In the genomic region with DNA sequence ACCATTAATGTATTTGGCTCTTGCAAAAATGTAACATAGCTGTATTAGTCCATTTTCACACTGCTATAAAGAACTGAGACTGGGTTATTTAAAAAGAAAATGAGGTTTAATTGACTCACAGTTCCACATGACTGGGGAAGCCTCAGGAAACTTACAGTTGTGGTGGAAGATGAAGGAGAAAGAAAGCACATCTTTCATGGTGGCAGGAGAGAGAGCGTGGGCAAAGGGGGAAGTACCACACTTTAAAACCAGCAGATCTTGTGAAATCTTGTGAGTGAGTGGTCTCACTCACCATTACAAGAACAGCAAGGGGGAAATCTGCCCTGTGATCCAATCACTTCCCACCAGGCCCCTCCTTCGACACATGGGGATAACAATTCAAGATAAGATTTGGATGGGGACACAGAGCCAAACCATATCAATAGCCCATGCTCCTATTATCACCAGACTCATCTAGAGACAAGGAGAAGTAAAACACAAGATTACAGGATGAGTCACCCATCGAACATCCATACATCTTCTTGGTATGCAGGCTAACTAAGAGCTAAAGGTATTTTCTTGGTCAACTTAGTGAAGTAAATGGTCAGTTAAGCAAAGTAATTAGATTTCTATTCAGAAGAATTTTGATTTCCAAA, we compare ENCODE assay signal across 1 cellular context.
TF ChIP-seq lines count a peak whose summit lies in the region.

No MANE protein-coding gene starts in this region.

TF ChIP-seq in WTC11, 78 proteins besides CTCF, POLR2A, EP300 and RAD21 (continued from another document):
- TF ChIP-seq, protein P1, sequence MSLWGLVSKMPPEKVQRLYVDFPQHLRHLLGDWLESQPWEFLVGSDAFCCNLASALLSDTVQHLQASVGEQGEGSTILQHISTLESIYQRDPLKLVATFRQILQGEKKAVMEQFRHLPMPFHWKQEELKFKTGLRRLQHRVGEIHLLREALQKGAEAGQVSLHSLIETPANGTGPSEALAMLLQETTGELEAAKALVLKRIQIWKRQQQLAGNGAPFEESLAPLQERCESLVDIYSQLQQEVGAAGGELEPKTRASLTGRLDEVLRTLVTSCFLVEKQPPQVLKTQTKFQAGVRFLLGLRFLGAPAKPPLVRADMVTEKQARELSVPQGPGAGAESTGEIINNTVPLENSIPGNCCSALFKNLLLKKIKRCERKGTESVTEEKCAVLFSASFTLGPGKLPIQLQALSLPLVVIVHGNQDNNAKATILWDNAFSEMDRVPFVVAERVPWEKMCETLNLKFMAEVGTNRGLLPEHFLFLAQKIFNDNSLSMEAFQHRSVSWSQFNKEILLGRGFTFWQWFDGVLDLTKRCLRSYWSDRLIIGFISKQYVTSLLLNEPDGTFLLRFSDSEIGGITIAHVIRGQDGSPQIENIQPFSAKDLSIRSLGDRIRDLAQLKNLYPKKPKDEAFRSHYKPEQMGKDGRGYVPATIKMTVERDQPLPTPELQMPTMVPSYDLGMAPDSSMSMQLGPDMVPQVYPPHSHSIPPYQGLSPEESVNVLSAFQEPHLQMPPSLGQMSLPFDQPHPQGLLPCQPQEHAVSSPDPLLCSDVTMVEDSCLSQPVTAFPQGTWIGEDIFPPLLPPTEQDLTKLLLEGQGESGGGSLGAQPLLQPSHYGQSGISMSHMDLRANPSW (CRISPR knock-in tag; conservative IDR thresholded peaks at IDR 0.05; ENCODE audit: low read depth): no peak
- TF ChIP-seq, protein P2, sequence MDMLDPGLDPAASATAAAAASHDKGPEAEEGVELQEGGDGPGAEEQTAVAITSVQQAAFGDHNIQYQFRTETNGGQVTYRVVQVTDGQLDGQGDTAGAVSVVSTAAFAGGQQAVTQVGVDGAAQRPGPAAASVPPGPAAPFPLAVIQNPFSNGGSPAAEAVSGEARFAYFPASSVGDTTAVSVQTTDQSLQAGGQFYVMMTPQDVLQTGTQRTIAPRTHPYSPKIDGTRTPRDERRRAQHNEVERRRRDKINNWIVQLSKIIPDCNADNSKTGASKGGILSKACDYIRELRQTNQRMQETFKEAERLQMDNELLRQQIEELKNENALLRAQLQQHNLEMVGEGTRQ (CRISPR knock-in tag; IDR thresholded peaks at IDR 0.05): no peak
- no peak for TF ChIP-seq ZNF219 (CRISPR knock-in tag; IDR thresholded peaks at IDR 0.05; ENCODE audit: borderline replicate concordance)
- TF ChIP-seq ETV6 (CRISPR knock-in tag; IDR thresholded peaks at IDR 0.05): no peak
- no peak for TF ChIP-seq ELF4 (CRISPR knock-in tag; IDR thresholded peaks at IDR 0.05; ENCODE audit: low read depth)
- TF ChIP-seq TP53 (CRISPR knock-in tag; IDR thresholded peaks at IDR 0.05): no peak
- TF ChIP-seq NR2C2 (CRISPR knock-in tag; IDR thresholded peaks at IDR 0.05): no peak
- TF ChIP-seq, protein P3, sequence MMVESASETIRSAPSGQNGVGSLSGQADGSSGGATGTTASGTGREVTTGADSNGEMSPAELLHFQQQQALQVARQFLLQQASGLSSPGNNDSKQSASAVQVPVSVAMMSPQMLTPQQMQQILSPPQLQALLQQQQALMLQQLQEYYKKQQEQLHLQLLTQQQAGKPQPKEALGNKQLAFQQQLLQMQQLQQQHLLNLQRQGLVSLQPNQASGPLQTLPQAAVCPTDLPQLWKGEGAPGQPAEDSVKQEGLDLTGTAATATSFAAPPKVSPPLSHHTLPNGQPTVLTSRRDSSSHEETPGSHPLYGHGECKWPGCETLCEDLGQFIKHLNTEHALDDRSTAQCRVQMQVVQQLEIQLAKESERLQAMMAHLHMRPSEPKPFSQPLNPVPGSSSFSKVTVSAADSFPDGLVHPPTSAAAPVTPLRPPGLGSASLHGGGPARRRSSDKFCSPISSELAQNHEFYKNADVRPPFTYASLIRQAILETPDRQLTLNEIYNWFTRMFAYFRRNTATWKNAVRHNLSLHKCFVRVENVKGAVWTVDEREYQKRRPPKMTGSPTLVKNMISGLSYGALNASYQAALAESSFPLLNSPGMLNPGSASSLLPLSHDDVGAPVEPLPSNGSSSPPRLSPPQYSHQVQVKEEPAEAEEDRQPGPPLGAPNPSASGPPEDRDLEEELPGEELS (CRISPR knock-in tag; IDR thresholded peaks at IDR 0.05): no peak
- TF ChIP-seq, protein P4, sequence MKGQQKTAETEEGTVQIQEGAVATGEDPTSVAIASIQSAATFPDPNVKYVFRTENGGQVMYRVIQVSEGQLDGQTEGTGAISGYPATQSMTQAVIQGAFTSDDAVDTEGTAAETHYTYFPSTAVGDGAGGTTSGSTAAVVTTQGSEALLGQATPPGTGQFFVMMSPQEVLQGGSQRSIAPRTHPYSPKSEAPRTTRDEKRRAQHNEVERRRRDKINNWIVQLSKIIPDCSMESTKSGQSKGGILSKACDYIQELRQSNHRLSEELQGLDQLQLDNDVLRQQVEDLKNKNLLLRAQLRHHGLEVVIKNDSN (CRISPR knock-in tag; IDR thresholded peaks at IDR 0.05): no peak
- TF ChIP-seq GABPB1 (CRISPR knock-in tag; IDR thresholded peaks at IDR 0.05): no peak
- TF ChIP-seq RELA (CRISPR knock-in tag; IDR thresholded peaks at IDR 0.05; ENCODE audit: borderline replicate concordance): no peak
- TF ChIP-seq ZNF232 (CRISPR knock-in tag; IDR thresholded peaks at IDR 0.05): no peak
